32 cellular contexts compared by ENCODE assay signal in the genomic region with DNA sequence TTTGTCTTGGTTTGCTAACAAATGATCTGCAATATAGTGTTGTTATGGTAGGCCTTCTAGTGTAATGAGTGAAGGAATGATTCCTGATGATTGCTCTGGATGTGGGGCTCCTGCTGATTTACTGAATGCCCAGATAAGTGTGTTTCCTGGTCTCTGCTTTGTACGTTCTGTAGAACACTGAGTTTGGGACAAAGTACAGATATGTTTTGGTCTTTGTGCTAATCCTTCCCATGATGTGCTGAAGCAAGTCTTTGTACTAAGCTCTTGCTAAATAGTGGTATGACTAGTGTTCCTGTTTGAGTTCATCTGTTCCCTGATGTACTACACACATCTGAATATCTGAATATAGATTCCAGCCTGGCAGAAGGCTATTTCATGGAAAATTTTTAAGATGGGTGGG.
"Had no signal": no experiment of that assay in that cellular context is flagged by ENCODE, and none has a peak within 500 bp of the region (broad histone marks: within the 10 kb centered on the region; RNA-seq: fewer than 3 reads in every experiment).

No MANE protein-coding gene starts in this region.

- DNase-seq: activated CD4-positive, alpha-beta T cell treated with anti-CD3 and anti-CD28 coated beads for 4 hours; activated CD4-positive, alpha-beta T cell treated with anti-CD3 and anti-CD28 coated beads, Interleukin-2, amount 50 U/mL, for 4 hours; activated effector memory CD4-positive, alpha-beta T cell treated with Interleukin-2 at 50 U/mL for 16 hours; activated naive CD4-positive, alpha-beta T cell treated with Interleukin-2 at 50 U/mL for 16 hours; activated T-cell treated with anti-CD3 and anti-CD28 coated beads for 4 hours; activated T-cell treated with anti-CD3 and anti-CD28 coated beads, Interleukin-2, amount 50 U/mL, for 72 hours; aorta; body of pancreas; cortex of kidney; esophagus squamous epithelium; foreskin melanocyte; heart right ventricle; kidney glomerular epithelial cell; left ventricle myocardium inferior; mammary epithelial cell; naive thymus-derived CD8-positive, alpha-beta T cell; nucleus accumbens; right cardiac atrium; stimulated activated CD4-positive, alpha-beta T cell treated with anti-CD3 and anti-CD28 coated beads, Interleukin-4, amount 100 ng/mL, for 1 hour; stomach; SW 1271; T-helper 9 cell; thyroid gland; upper lobe of right lung had no signal

- H3K27ac Mint-ChIP-seq: activated naive CD8-positive, alpha-beta T cell; activated T-cell treated with anti-CD3 and anti-CD28 coated beads, Interleukin-2, amount 50 U/mL, for 72 hours; mesothelial cell of epicardium; naive thymus-derived CD8-positive, alpha-beta T cell; stimulated activated effector memory CD8-positive, alpha-beta T cell treated with anti-CD3 and anti-CD28 coated beads, Interleukin-12 subunit alpha, Interleukin-12 subunit beta, amount 100 ng/mL, for 72 hours; T-helper 1 cell treated with Interleukin-12 subunit alpha and Interleukin-12 subunit beta and Interleukin-4 antibody, amounts not matched to agents 30 μg/mL and 1 μg/mL, for 36 hours had no signal

- H3K9me3 ChIP-seq: body of pancreas, esophagus squamous epithelium, heart right ventricle, left ventricle myocardium inferior, stomach, thyroid gland, upper lobe of right lung had no signal

- H3K4me3 Mint-ChIP-seq: activated naive CD8-positive, alpha-beta T cell; activated T-cell treated with anti-CD3 and anti-CD28 coated beads, Interleukin-2, amount 50 U/mL, for 72 hours; mesothelial cell of epicardium; naive thymus-derived CD8-positive, alpha-beta T cell; neural crest cell; stimulated activated effector memory CD8-positive, alpha-beta T cell treated with anti-CD3 and anti-CD28 coated beads, Interleukin-12 subunit alpha, Interleukin-12 subunit beta, amount 100 ng/mL, for 72 hours; T-helper 1 cell treated with Interleukin-12 subunit alpha and Interleukin-12 subunit beta and Interleukin-4 antibody, amounts not matched to agents 30 μg/mL and 1 μg/mL, for 36 hours had no signal

- H3K36me3 ChIP-seq: cardiac muscle cell, esophagus squamous epithelium, heart right ventricle, left ventricle myocardium inferior, stomach, thyroid gland, upper lobe of right lung had no signal

- H3K9me3 Mint-ChIP-seq: activated T-cell treated with anti-CD3 and anti-CD28 coated beads, Interleukin-2, amount 50 U/mL, for 72 hours; naive thymus-derived CD8-positive, alpha-beta T cell; stimulated activated effector memory CD8-positive, alpha-beta T cell treated with anti-CD3 and anti-CD28 coated beads, Interleukin-12 subunit alpha, Interleukin-12 subunit beta, amount 100 ng/mL, for 72 hours; T-helper 1 cell treated with Interleukin-12 subunit alpha and Interleukin-12 subunit beta and Interleukin-4 antibody, amounts not matched to agents 30 μg/mL and 1 μg/mL, for 36 hours had no signal

- H3K27me3 ChIP-seq: body of pancreas, cardiac muscle cell, esophagus squamous epithelium, heart right ventricle, stomach, thyroid gland, upper lobe of right lung had no signal

- H3K4me3 ChIP-seq: body of pancreas, cardiac muscle cell, esophagus squamous epithelium, heart right ventricle, left ventricle myocardium inferior, stomach, thyroid gland, upper lobe of right lung had no signal

- H3K36me3 Mint-ChIP-seq: activated naive CD8-positive, alpha-beta T cell; mesothelial cell of epicardium; naive thymus-derived CD8-positive, alpha-beta T cell; stimulated activated effector memory CD8-positive, alpha-beta T cell treated with anti-CD3 and anti-CD28 coated beads, Interleukin-12 subunit alpha, Interleukin-12 subunit beta, amount 100 ng/mL, for 72 hours had no signal

- H3K27me3 Mint-ChIP-seq: activated naive CD8-positive, alpha-beta T cell; naive thymus-derived CD8-positive, alpha-beta T cell had no signal

- H3K4me1 Mint-ChIP-seq: mesothelial cell of epicardium; naive thymus-derived CD8-positive, alpha-beta T cell; stimulated activated effector memory CD8-positive, alpha-beta T cell treated with anti-CD3 and anti-CD28 coated beads, Interleukin-12 subunit alpha, Interleukin-12 subunit beta, amount 100 ng/mL, for 72 hours had no signal

- H3K27ac ChIP-seq: body of pancreas, cardiac muscle cell, heart right ventricle, left ventricle myocardium inferior, parathyroid adenoma, stomach, thyroid gland, upper lobe of right lung, VCaP had no signal

- ATAC-seq: activated T-cell treated with anti-CD3 and anti-CD28 coated beads, Interleukin-2, amount 50 U/mL, for 72 hours; body of pancreas; heart right ventricle; naive thymus-derived CD8-positive, alpha-beta T cell; right cardiac atrium; stimulated activated effector memory CD8-positive, alpha-beta T cell treated with anti-CD3 and anti-CD28 coated beads, Interleukin-12 subunit alpha, Interleukin-12 subunit beta, amount 100 ng/mL, for 72 hours; upper lobe of right lung had no signal

- H3K4me1 ChIP-seq: esophagus squamous epithelium, heart right ventricle, left ventricle myocardium inferior, parathyroid adenoma, stomach, thyroid gland, upper lobe of right lung had no signal
